Comparison of ENCODE assay signal across 8 cellular contexts in genomic region chr7:44607141-44608068, GRCh38. TPM values are rescaled to one million over a fixed set of nuclear protein-coding genes. Genes with fewer than 3 reads are reported as not detected.
DNase-seq lines count a peak whose midpoint lies in the region; ATAC-seq and TF ChIP-seq lines count a peak whose summit lies in the region.

No MANE protein-coding gene starts in this region.

- 45% methylated on average over 35 of the region's 35 CpGs for WGBS in GM23248 (ENCODE audit: low coverage in 1 of 2, low lambda C conversion rate in 2 of 2, missing lambda C conversion rate in 2 of 2), 2 experiments

- H3K4me2 ChIP-seq in GM23248 (ENCODE audit: unreplicated experiment) (peak overlapping the region; percentile 81), skeletal muscle satellite cell (ENCODE audit: low read length) (peak overlapping the region; percentile 83)

- peaks cover 52% of the 10 kb centered on the region for H3K79me2 ChIP-seq in GM23248 (ENCODE audit: insufficient read depth)

- ATAC-seq in HG03460 (IDR thresholded peaks at IDR 0.05; ENCODE audit: unreplicated experiment) (no peak), GM18867 (IDR thresholded peaks at IDR 0.05; ENCODE audit: unreplicated experiment) (no peak)

- peak overlapping the region; percentile 73 for H2AFZ ChIP-seq in GM23248

- H3K9me2 ChIP-seq in GM23248 (ENCODE audit: insufficient read depth) = no peaks in the 10 kb centered on the region

- no peaks in the 10 kb centered on the region for H3K27me3 ChIP-seq in GM23248 (replicated peaks; ENCODE audit: insufficient read depth)
- no peaks in the 10 kb centered on the region for H3K27me3 ChIP-seq in SJCRH30
- H3K27me3 ChIP-seq in skeletal muscle satellite cell (ENCODE audit: control insufficient read depth, insufficient read depth, low read length) = no peaks in the 10 kb centered on the region

- H3K9ac ChIP-seq in GM23248 = peak overlapping the region; percentile 86
- H3K9ac ChIP-seq in skeletal muscle satellite cell (ENCODE audit: low read depth, low read length) = peak overlapping the region; percentile 91

- H3K9me3 ChIP-seq in GM23248 (ENCODE audit: low read depth) (no peaks in the 10 kb centered on the region), SJCRH30 (replicated peaks) (no peaks in the 10 kb centered on the region), skeletal muscle satellite cell (replicated peaks; ENCODE audit: low read length) (no peaks in the 10 kb centered on the region)

- peaks cover 25% of the 10 kb centered on the region for H3K4me1 ChIP-seq in GM23248 (ENCODE audit: insufficient read depth)
- peaks cover 12% of the 10 kb centered on the region for H3K4me1 ChIP-seq in SJCRH30
- H3K4me1 ChIP-seq in skeletal muscle satellite cell (ENCODE audit: control insufficient read depth, insufficient read depth, low read length) = peaks cover 11% of the 10 kb centered on the region

- no peak for DNase-seq in GM23248
- no peak for DNase-seq in SJCRH30
- DNase-seq in fibroblast of villous mesenchyme (ENCODE audit: low read depth) = no peak
- no peak for DNase-seq in dermis blood vessel endothelial cell
- DNase-seq in HPDE6-E6E7 (ENCODE audit: extremely low spot score) = no peak

- TF ChIP-seq CTCF in fibroblast of villous mesenchyme (IDR thresholded peaks at IDR 0.05; ENCODE audit: insufficient read depth, low read depth, low read length) = no peak

- H3K4me3 ChIP-seq in GM23248 (peak overlapping the region; percentile 83), SJCRH30 (peak overlapping the region; percentile 87), fibroblast of villous mesenchyme (ENCODE audit: low read depth, low read length) (peak overlapping the region; percentile 82), skeletal muscle satellite cell (ENCODE audit: low read length) (peak overlapping the region; percentile 98)

- peaks cover 33% of the 10 kb centered on the region for H3F3A ChIP-seq in GM23248 (ENCODE audit: insufficient read depth)

- H4K20me1 ChIP-seq in GM23248 (ENCODE audit: insufficient read depth) = no peaks in the 10 kb centered on the region

- H3K27ac ChIP-seq in GM23248 = peak overlapping the region; percentile 89
- peak overlapping the region; percentile 65 for H3K27ac ChIP-seq in SJCRH30

- H3K36me3 ChIP-seq in GM23248 (ENCODE audit: low read depth) (no peaks in the 10 kb centered on the region), SJCRH30 (0 out of 2 replicates have a peak, but pooled peaks cover 3% of the 10 kb centered on the region), skeletal muscle satellite cell (ENCODE audit: insufficient read depth, low read length) (no peaks in the 10 kb centered on the region)

- in situ Hi-C loops in GM23248 (cut with MboI) = no loop called here

RNA-seq across cellular contexts. Expression of gene OGDH, which starts 1.0 kb away (rescaled TPM):
- 75.3 and 77.4 TPM in 2 replicates for total RNA-seq in GM23248 (2014; rRNA removed; shearing (Covaris generic))
- 31.4 and 35.3 TPM in 2 replicates for polyA plus RNA-seq in GM23248 (2016; fragmentation: Nextera tagmentation; extraction: Ambion mirVana)
- 37.8 and 39.4 TPM in 2 replicates for total RNA-seq in SJCRH30 (2014; rRNA removed; shearing (Covaris generic))
- 75.7 and 99.7 TPM in 2 replicates for total RNA-seq in fibroblast of villous mesenchyme
- 75.8 and 79.1 TPM in 2 replicates for total RNA-seq in skeletal muscle satellite cell (2012; rRNA removed)
- 57.0 and 102 TPM in 2 replicates for total RNA-seq in dermis blood vessel endothelial cell

RNA-seq across cellular contexts. Expression of gene TMED4, which starts 25.4 kb away (rescaled TPM):
- 174 and 201 TPM in 2 replicates for total RNA-seq in GM23248 (2014; rRNA removed; shearing (Covaris generic))
- 78.2 and 86.0 TPM in 2 replicates for polyA plus RNA-seq in GM23248 (2016; fragmentation: Nextera tagmentation; extraction: Ambion mirVana)
- 101 and 114 TPM in 2 replicates for total RNA-seq in SJCRH30 (2014; rRNA removed; shearing (Covaris generic))
- 54.4 and 84.2 TPM in 2 replicates for total RNA-seq in fibroblast of villous mesenchyme
- 60.9 and 71.7 TPM in 2 replicates for total RNA-seq in skeletal muscle satellite cell (2012; rRNA removed)
- total RNA-seq in dermis blood vessel endothelial cell = 78.8 and 191 TPM in 2 replicates

RNA-seq across cellular contexts. Expression of gene DDX56, which starts 33.7 kb away (rescaled TPM):
- total RNA-seq in GM23248 (2014; rRNA removed; shearing (Covaris generic)) = 54.3 and 70.5 TPM in 2 replicates
- 65.1 and 68.6 TPM in 2 replicates for polyA plus RNA-seq in GM23248 (2016; fragmentation: Nextera tagmentation; extraction: Ambion mirVana)
- 88.5 and 90.1 TPM in 2 replicates for total RNA-seq in SJCRH30 (2014; rRNA removed; shearing (Covaris generic))
- total RNA-seq in fibroblast of villous mesenchyme = 44.8 and 57.0 TPM in 2 replicates
- total RNA-seq in skeletal muscle satellite cell (2012; rRNA removed) = 53.5 and 64.9 TPM in 2 replicates
- total RNA-seq in dermis blood vessel endothelial cell = 55.5 and 69.5 TPM in 2 replicates
